9 cellular contexts compared by ENCODE assay signal in genomic region chr3:101828289-101828688, GRCh38. TPM values are rescaled to one million over a fixed set of nuclear protein-coding genes. Genes with fewer than 3 reads are reported as not detected.
A peak's percentile ranks its signal among the peaks of the same experiment; 100 is the strongest.
DNase-seq lines count a peak whose midpoint lies in the region; ATAC-seq and TF ChIP-seq lines count a peak whose summit lies in the region.
"Had no signal": no experiment of that assay in that cellular context is flagged by ENCODE, and none has a peak within 500 bp of the region (broad histone marks: within the 10 kb centered on the region; RNA-seq: fewer than 3 reads in every experiment).

No MANE protein-coding gene starts in this region.

- H3K9me3 ChIP-seq in heart left ventricle: no peaks in the 10 kb centered on the region
- no peaks in the 10 kb centered on the region for H3K9me3 ChIP-seq in mesodermal cell (ENCODE audit: control insufficient read depth, low read length)
- H3K9me3 ChIP-seq in uterus: no peaks in the 10 kb centered on the region

- peak overlapping the region in 11 of 12 donors; percentile 37 to 71 (median 63) for H3K4me3 ChIP-seq in heart left ventricle
- peak overlapping the region; percentile 46 for H3K4me3 ChIP-seq in astrocyte of the cerebellum (ENCODE audit: low read depth, low read length)
- H3K4me3 ChIP-seq in mesodermal cell (ENCODE audit: extremely low read depth, insufficient read depth, low read length, poor library complexity, severe bottlenecking): peak overlapping the region; percentile 39
- H3K4me3 ChIP-seq in uterus: peak overlapping the region; percentile 37 to 44

- TF ChIP-seq CTCF in heart left ventricle (IDR thresholded peaks at IDR 0.05) (no peak), astrocyte of the cerebellum (IDR thresholded peaks at IDR 0.05; ENCODE audit: low read depth, low read length, missing control alignments) (no peak), uterus (IDR thresholded peaks at IDR 0.05) (no peak)

- in situ Hi-C loops in astrocyte of the cerebellum (cut with HindIII; ENCODE audit: low sequenced_read_pairs): no loop called here

- no peak for DNase-seq in heart left ventricle
- no peak for DNase-seq in Right ventricle myocardium superior
- DNase-seq in astrocyte of the cerebellum (ENCODE audit: low read depth): no peak
- no peak for DNase-seq in uterus
- DNase-seq in DMS53 treated with DMSO at 0.1 percent for 48 hours (lab: John Stamatoyannopoulos, UW; ENCODE audit: unreplicated experiment): no peak
- DNase-seq in SKM-1 treated with dmso at 0.1 percent for 144 hours (lab: John Stamatoyannopoulos, UW; ENCODE audit: unreplicated experiment): no peak
- DNase-seq: NCI-H187 treated with DMSO at 0.1 percent for 48 hours had no signal

- H3K27ac ChIP-seq in heart left ventricle (peak overlapping the region; percentile 34 to 91 (median 85)), mesodermal cell (ENCODE audit: low read depth, low read length, severe bottlenecking) (peak overlapping the region; percentile 92), uterus (peak overlapping the region; percentile 87 to 93)

- peaks cover 0 to 2% (median 0%) of the 10 kb centered on the region in 9 donors for H3K36me3 ChIP-seq in heart left ventricle
- no peaks in the 10 kb centered on the region for H3K36me3 ChIP-seq in mesodermal cell (ENCODE audit: control insufficient read depth, insufficient read depth, low read length)
- no peaks in the 10 kb centered on the region for H3K36me3 ChIP-seq in uterus

- H3K27me3 ChIP-seq in heart left ventricle (no peaks in the 10 kb centered on the region), uterus (no peaks in the 10 kb centered on the region)

- ATAC-seq in heart left ventricle (no peak), Right ventricle myocardium superior (ENCODE audit: poor library complexity) (no peak), HG03565 (IDR thresholded peaks at IDR 0.05; ENCODE audit: unreplicated experiment) (no peak)

- H3K4me1 ChIP-seq in heart left ventricle (peaks cover 0 to 39% (median 33%) of the 10 kb centered on the region in 12 donors), mesodermal cell (ENCODE audit: control insufficient read depth, insufficient read depth, low read length, poor library complexity, severe bottlenecking) (peaks cover 8% of the 10 kb centered on the region), uterus (peaks cover 0 to 7% of the 10 kb centered on the region in 2 donors)

- 8 to 25% (median 21%) methylated on average over 3 of the region's 3 CpGs for WGBS in heart left ventricle, 4 donors
- WGBS in mesodermal cell (ENCODE audit: insufficient coverage in 2 of 2), 2 experiments: no CpG with 5 or more reads among the region's 3 CpGs

- intact Hi-C loops in heart left ventricle (cut with DNase I) (loop anchor here in 2 of 10 donors (10.0 kb wide), 2 partner anchors 117 to 907 kb away; no protein-coding TSS in a partner anchor), Right ventricle myocardium superior (cut with DNase I) (loop anchor here (2.0 kb wide), 1 partner anchor 21 kb away; the partner anchor contains the start of gene NFKBIZ), uterus (cut with DNase I; ENCODE audit: low total_unique reads) (no loop called here)

- TF ChIP-seq POLR2A in heart left ventricle (IDR thresholded peaks at IDR 0.05) (no peak), uterus (IDR thresholded peaks at IDR 0.05) (no peak)

RNA-seq across cellular contexts. Expression of gene NFKBIZ, which starts 21.0 kb away (rescaled TPM):
- total RNA-seq in heart left ventricle (10 to 100 TPM in 4 of 9 donors, 1 to 10 TPM in 5; 6.9 to 44.8 (median 10.0) TPM), Right ventricle myocardium superior (12.9 TPM), uterus (100 to 1,000 TPM in 1 of 4 donors, 10 to 100 TPM in 3; 10.2 to 119 (median 58.9) TPM)
- 1 to 10 TPM; 5.6 to 7.2 TPM for polyA plus RNA-seq in heart left ventricle
- 14.9 TPM for polyA plus RNA-seq in mesodermal cell (2013, experiment 1 of 2)
- 13.8 TPM for polyA plus RNA-seq in mesodermal cell (2013, experiment 2 of 2)

RNA-seq across cellular contexts. Expression of gene NXPE3, which starts 49.3 kb away (rescaled TPM):
- total RNA-seq in heart left ventricle (10 to 100 TPM; 24.0 to 43.8 (median 36.4) TPM), Right ventricle myocardium superior (45.5 TPM), uterus (10 to 100 TPM in 2 of 4 donors, 1 to 10 TPM in 2; 3.1 to 26.0 (median 10.3) TPM)
- 10 to 100 TPM; 13.3 to 18.1 TPM for polyA plus RNA-seq in heart left ventricle
- 14.9 TPM for polyA plus RNA-seq in mesodermal cell (2013, experiment 1 of 2)
- 13.4 TPM for polyA plus RNA-seq in mesodermal cell (2013, experiment 2 of 2)
